In the genomic region with DNA sequence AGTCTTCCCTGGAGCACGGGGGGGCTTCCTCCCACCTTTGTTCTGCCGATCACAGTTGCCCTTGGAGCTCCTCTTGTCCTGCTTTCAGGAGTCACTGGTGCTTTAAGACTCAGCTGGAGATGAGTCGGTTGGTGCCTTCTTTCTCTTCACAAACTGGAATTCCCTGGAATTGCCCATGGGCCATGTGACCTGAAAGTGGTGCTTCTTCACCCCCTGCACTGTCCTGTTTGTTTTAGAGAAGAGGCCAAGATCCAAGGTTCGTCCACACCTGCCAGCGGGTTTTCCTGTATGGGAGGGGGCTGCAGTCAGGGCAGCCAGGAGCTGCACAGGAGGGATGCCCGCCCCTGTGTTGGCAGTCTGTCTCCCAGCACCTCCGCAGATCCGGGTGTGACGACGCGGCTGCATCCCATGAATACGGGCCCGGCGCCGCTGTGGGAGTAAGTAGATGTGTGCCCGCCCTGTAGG, we compare ENCODE assay signal across 1 cellular context.
TF ChIP-seq lines count a peak whose summit lies in the region.

No MANE protein-coding gene starts in this region.

TF ChIP-seq in HepG2, 621 proteins besides CTCF, POLR2A, EP300 and RAD21 (continued from another document and continues in another):
- TF ChIP-seq JUND (CRISPR knock-in tag; IDR thresholded peaks at IDR 0.05): no peak
- no peak for TF ChIP-seq PBX3 (CRISPR knock-in tag; IDR thresholded peaks at IDR 0.05; ENCODE audit: borderline replicate concordance)
- TF ChIP-seq XBP1 (CRISPR knock-in tag; IDR thresholded peaks at IDR 0.05): no peak
- no peak for TF ChIP-seq GRHL1 (CRISPR knock-in tag; conservative IDR thresholded peaks at IDR 0.05)
- TF ChIP-seq, protein P1, sequence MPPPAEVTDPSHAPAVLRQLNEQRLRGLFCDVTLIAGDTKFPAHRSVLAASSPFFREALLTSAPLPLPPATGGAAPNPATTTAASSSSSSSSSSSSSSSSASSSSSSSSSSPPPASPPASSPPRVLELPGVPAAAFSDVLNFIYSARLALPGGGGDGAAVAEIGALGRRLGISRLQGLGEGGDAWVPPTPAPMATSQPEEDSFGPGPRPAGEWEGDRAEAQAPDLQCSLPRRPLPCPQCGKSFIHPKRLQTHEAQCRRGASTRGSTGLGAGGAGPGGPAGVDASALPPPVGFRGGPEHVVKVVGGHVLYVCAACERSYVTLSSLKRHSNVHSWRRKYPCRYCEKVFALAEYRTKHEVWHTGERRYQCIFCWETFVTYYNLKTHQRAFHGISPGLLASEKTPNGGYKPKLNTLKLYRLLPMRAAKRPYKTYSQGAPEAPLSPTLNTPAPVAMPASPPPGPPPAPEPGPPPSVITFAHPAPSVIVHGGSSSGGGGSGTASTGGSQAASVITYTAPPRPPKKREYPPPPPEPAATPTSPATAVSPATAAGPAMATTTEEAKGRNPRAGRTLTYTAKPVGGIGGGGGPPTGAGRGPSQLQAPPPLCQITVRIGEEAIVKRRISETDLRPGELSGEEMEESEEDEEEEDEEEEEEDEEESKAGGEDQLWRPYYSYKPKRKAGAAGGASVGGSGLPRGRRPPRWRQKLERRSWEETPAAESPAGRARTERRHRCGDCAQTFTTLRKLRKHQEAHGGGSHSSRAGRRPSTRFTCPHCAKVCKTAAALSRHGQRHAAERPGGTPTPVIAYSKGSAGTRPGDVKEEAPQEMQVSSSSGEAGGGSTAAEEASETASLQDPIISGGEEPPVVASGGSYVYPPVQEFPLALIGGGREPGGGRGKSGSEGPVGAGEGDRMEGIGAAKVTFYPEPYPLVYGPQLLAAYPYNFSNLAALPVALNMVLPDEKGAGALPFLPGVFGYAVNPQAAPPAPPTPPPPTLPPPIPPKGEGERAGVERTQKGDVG (CRISPR knock-in tag; IDR thresholded peaks at IDR 0.05; ENCODE audit: borderline replicate concordance): no peak
- peak; percentile 68; the same call in 1 of the 2 replicates for TF ChIP-seq ZNF331 (CRISPR knock-in tag; IDR thresholded peaks at IDR 0.05)
- no peak for TF ChIP-seq NFYB (CRISPR knock-in tag; IDR thresholded peaks at IDR 0.05)
- TF ChIP-seq ZFP62 (CRISPR knock-in tag; IDR thresholded peaks at IDR 0.05): no peak
- no peak for TF ChIP-seq ZNF616 (CRISPR knock-in tag; IDR thresholded peaks at IDR 0.05; ENCODE audit: low read depth)
- TF ChIP-seq E2F1 (CRISPR knock-in tag; IDR thresholded peaks at IDR 0.05): 0 out of 2 replicates have a peak, but pooled peaks have one; percentile 17
- no peak for TF ChIP-seq ATM (IDR thresholded peaks at IDR 0.05; ENCODE audit: borderline replicate concordance)
- no peak for TF ChIP-seq ZNF256 (CRISPR knock-in tag; conservative IDR thresholded peaks at IDR 0.05)
- TF ChIP-seq, protein P2, sequence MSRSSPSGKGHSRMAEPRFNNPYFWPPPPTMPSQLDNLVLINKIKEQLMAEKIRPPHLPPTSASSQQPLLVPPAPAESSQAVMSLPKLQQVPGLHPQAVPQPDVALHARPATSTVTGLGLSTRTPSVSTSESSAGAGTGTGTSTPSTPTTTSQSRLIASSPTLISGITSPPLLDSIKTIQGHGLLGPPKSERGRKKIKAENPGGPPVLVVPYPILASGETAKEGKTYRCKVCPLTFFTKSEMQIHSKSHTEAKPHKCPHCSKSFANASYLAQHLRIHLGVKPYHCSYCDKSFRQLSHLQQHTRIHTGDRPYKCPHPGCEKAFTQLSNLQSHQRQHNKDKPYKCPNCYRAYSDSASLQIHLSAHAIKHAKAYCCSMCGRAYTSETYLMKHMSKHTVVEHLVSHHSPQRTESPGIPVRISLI (CRISPR knock-in tag; IDR thresholded peaks at IDR 0.05; ENCODE audit: borderline replicate concordance): no peak; the same call in 1 of the 2 replicates
- no peak for TF ChIP-seq REPIN1 (CRISPR knock-in tag; IDR thresholded peaks at IDR 0.05; ENCODE audit: borderline replicate concordance, low read depth)
- TF ChIP-seq KLF12 (CRISPR knock-in tag; IDR thresholded peaks at IDR 0.05; ENCODE audit: borderline replicate concordance): no peak
- TF ChIP-seq ZSCAN12 (CRISPR knock-in tag; IDR thresholded peaks at IDR 0.05): no peak
- TF ChIP-seq POLR2AphosphoS2 (IDR thresholded peaks at IDR 0.05; ENCODE audit: low read depth, low read length): no peak
- TF ChIP-seq ETV6 (CRISPR knock-in tag; conservative IDR thresholded peaks at IDR 0.05): no peak
- peak; percentile 64; the same call in 1 of the 2 replicates for TF ChIP-seq KDM2A (CRISPR knock-in tag; IDR thresholded peaks at IDR 0.05; ENCODE audit: borderline replicate concordance, low read depth)
- no peak for TF ChIP-seq ADNP (CRISPR knock-in tag; IDR thresholded peaks at IDR 0.05)
- no peak for TF ChIP-seq MAF1 (CRISPR knock-in tag; IDR thresholded peaks at IDR 0.05; ENCODE audit: borderline replicate concordance)
- no peak for TF ChIP-seq ZNF34 (CRISPR knock-in tag; IDR thresholded peaks at IDR 0.05; ENCODE audit: borderline replicate concordance)
- no peak for TF ChIP-seq BORCS8-MEF2B (CRISPR knock-in tag; IDR thresholded peaks at IDR 0.05)
- TF ChIP-seq ZNF775 (CRISPR knock-in tag; IDR thresholded peaks at IDR 0.05; ENCODE audit: borderline replicate concordance): no peak
- TF ChIP-seq HNRNPH1 (optimal IDR thresholded peaks at IDR 0.05; ENCODE audit: low read depth, low read length): no peak
- TF ChIP-seq ZNF280D (CRISPR knock-in tag; IDR thresholded peaks at IDR 0.05): no peak
- TF ChIP-seq ZNF724P (CRISPR knock-in tag; IDR thresholded peaks at IDR 0.05; ENCODE audit: borderline replicate concordance): no peak
- TF ChIP-seq TBX2 (CRISPR knock-in tag; IDR thresholded peaks at IDR 0.05; ENCODE audit: borderline replicate concordance): peak; percentile 86
- no peak for TF ChIP-seq ZBTB1 (CRISPR knock-in tag; IDR thresholded peaks at IDR 0.05; ENCODE audit: borderline replicate concordance)
- TF ChIP-seq KDM3A (CRISPR knock-in tag; IDR thresholded peaks at IDR 0.05; ENCODE audit: low read depth): no peak
- TF ChIP-seq, protein P3, sequence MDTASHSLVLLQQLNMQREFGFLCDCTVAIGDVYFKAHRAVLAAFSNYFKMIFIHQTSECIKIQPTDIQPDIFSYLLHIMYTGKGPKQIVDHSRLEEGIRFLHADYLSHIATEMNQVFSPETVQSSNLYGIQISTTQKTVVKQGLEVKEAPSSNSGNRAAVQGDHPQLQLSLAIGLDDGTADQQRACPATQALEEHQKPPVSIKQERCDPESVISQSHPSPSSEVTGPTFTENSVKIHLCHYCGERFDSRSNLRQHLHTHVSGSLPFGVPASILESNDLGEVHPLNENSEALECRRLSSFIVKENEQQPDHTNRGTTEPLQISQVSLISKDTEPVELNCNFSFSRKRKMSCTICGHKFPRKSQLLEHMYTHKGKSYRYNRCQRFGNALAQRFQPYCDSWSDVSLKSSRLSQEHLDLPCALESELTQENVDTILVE (CRISPR knock-in tag; IDR thresholded peaks at IDR 0.05): no peak
- TF ChIP-seq TIGD3 (CRISPR knock-in tag; IDR thresholded peaks at IDR 0.05; ENCODE audit: borderline replicate concordance): no peak
- no peak for TF ChIP-seq DNMT3B (CRISPR knock-in tag; conservative IDR thresholded peaks at IDR 0.05)
- TF ChIP-seq ZNF317 (CRISPR knock-in tag; IDR thresholded peaks at IDR 0.05): no peak
- TF ChIP-seq CEBPG (CRISPR knock-in tag; IDR thresholded peaks at IDR 0.05): no peak
- TF ChIP-seq PBX2 (CRISPR knock-in tag; IDR thresholded peaks at IDR 0.05): no peak
- TF ChIP-seq MEF2D (CRISPR knock-in tag; IDR thresholded peaks at IDR 0.05): peak; percentile 33; the same call in 1 of the 2 replicates
- peak; percentile 62; the same call in 1 of the 2 replicates for TF ChIP-seq MYC (CRISPR knock-in tag; IDR thresholded peaks at IDR 0.05; ENCODE audit: borderline replicate concordance)
- TF ChIP-seq ZNF891 (CRISPR knock-in tag; IDR thresholded peaks at IDR 0.05): no peak
- TF ChIP-seq ZFP37 (CRISPR knock-in tag; IDR thresholded peaks at IDR 0.05; ENCODE audit: borderline replicate concordance): no peak
- TF ChIP-seq NCOA5 (CRISPR knock-in tag; IDR thresholded peaks at IDR 0.05): no peak
- TF ChIP-seq, protein P4, sequence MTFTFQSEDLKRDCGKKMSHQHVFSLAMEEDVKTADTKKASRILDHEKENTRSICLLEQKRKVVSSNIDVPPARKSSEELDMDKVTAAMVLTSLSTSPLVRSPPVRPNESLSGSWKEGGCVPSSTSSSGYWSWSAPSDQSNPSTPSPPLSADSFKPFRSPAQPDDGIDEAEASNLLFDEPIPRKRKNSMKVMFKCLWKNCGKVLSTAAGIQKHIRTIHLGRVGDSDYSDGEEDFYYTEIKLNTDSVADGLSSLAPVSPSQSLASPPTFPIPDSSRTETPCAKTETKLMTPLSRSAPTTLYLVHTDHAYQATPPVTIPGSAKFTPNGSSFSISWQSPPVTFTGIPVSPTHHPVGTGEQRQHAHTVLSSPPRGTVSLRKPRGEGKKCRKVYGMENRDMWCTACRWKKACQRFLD (CRISPR knock-in tag; IDR thresholded peaks at IDR 0.05; ENCODE audit: borderline replicate concordance): no peak
